ENCODE assay signal across 21 cellular contexts in the genomic region with DNA sequence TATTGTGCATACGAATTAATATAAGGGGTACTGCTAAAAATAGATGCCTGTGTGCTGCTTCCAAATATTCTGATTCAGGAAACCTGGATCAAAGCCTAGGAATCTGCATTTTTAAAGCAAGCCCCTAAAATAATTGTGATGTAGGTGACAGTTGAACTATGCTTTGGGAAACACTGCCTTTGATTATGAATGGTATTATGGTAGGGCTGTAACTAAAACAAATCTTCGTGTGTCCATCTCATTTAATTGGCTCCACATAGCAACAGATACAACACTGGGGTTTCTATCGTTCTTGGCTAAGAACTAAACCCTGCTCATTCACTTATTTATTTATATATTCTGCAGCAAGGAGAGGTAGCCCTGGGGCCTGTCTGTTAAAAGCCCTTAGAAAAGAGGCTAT. TPM values are rescaled to one million over a fixed set of nuclear protein-coding genes. Genes with fewer than 3 reads are reported as not detected.
DNase-seq lines count a peak whose midpoint lies in the region; ATAC-seq and TF ChIP-seq lines count a peak whose summit lies in the region.
"Had no signal": no experiment of that assay in that cellular context is flagged by ENCODE, and none has a peak within 500 bp of the region (broad histone marks: within the 10 kb centered on the region; RNA-seq: fewer than 3 reads in every experiment).

No MANE protein-coding gene starts in this region.

- DNase-seq in SK-N-MC (ENCODE audit: low read depth, low spot score), result no peak
- DNase-seq in fibroblast of peridontal ligament (ENCODE audit: extremely low read depth), result peak; percentile 38
- DNase-seq in occipital lobe (lab: John Stamatoyannopoulos, UW), result no peak
- DNase-seq in T-helper 17 cell, result no peak
- DNase-seq in BE2C, result no peak
- no peak for DNase-seq in GM13976 (ENCODE audit: low spot score)
- DNase-seq: 8988T; CD4-positive, alpha-beta memory T cell; DMS153; DMS79; GDM1; GOT3; H9 had no signal

- H3K4me2 ChIP-seq in BLaER1, result peak overlapping the region; percentile 55

- ATAC-seq in T-helper 17 cell, result no peak
- ATAC-seq: HepG2 had no signal

- H3K4me1 ChIP-seq in BLaER1 (peaks cover 24% of the 10 kb centered on the region), BE2C (no peaks in the 10 kb centered on the region)

- H3K36me3 Mint-ChIP-seq in T-helper 17 cell (ENCODE audit: low read depth), result no peaks in the 10 kb centered on the region
- H3K36me3 Mint-ChIP-seq: CD14-positive monocyte; CD4-positive, alpha-beta memory T cell; IgD-negative memory B cell had no signal

- no peaks in the 10 kb centered on the region for H3K9me3 ChIP-seq in BLaER1
- H3K9me3 ChIP-seq in SK-N-MC (ENCODE audit: low read depth, low read length), result no peaks in the 10 kb centered on the region
- no peaks in the 10 kb centered on the region for H3K9me3 ChIP-seq in T-helper 17 cell (ENCODE audit: control insufficient read depth, low read length, poor library complexity, severe bottlenecking)
- H3K9me3 ChIP-seq in BE2C, result no peaks in the 10 kb centered on the region

- H3K27me3 ChIP-seq in BLaER1, result no peaks in the 10 kb centered on the region
- H3K27me3 ChIP-seq in BE2C, result peaks cover 60% of the 10 kb centered on the region

- peaks cover 15% of the 10 kb centered on the region for H3K27me3 Mint-ChIP-seq in T-helper 17 cell

- H3K4me1 Mint-ChIP-seq in T-helper 17 cell, result peaks cover 8% of the 10 kb centered on the region

- no peak overlapping the region for H3K4me3 ChIP-seq in BLaER1
- H3K4me3 ChIP-seq in SK-N-MC, result no peak overlapping the region
- H3K4me3 ChIP-seq in BE2C (ENCODE audit: low read depth, low read length), result no peak overlapping the region

- no peak overlapping the region for H3K9ac ChIP-seq in BLaER1
- H3K9ac ChIP-seq in SK-N-MC (ENCODE audit: insufficient read length), result no peak overlapping the region

- no peak overlapping the region for H3K4me3 Mint-ChIP-seq in T-helper 17 cell
- H3K4me3 Mint-ChIP-seq: B cell; CD14-positive monocyte; CD4-positive, alpha-beta memory T cell; H9; IgD-negative memory B cell had no signal

- H3K27ac ChIP-seq in BLaER1 (no peak overlapping the region), SK-N-MC (0 out of 2 replicates have a peak overlapping the region, but pooled peaks have one; percentile 40)

- H4K20me1 ChIP-seq in BLaER1, result no peaks in the 10 kb centered on the region

- H3K36me3 ChIP-seq in BLaER1 (no peaks in the 10 kb centered on the region), SK-N-MC (ENCODE audit: insufficient read depth, low read length) (no peaks in the 10 kb centered on the region), BE2C (no peaks in the 10 kb centered on the region)

- in situ Hi-C loops in GM13976 (cut with MboI; ENCODE audit: low sequenced_read_pairs, unreplicated experiment), result loop anchor here (5.0 kb wide), 1 partner anchor 45 kb away; no protein-coding TSS in a partner anchor

- no peak overlapping the region for H3K27ac Mint-ChIP-seq in T-helper 17 cell
- H3K27ac Mint-ChIP-seq: B cell; CD4-positive, alpha-beta memory T cell; H9; IgD-negative memory B cell had no signal

- TF ChIP-seq CTCF in BE2C (IDR thresholded peaks at IDR 0.05; ENCODE audit: low read depth, low read length) (no peak), GM13976 (IDR thresholded peaks at IDR 0.05; ENCODE audit: borderline replicate concordance, control extremely low read depth, extremely low read depth, insufficient read depth, missing control alignments) (no peak)

RNA-seq across cellular contexts. Expression of gene ITGA5, which starts 23.0 kb away (rescaled TPM):
- total RNA-seq in occipital lobe, result 5.1 TPM
- 10 to 100 TPM; 61.6 to 71.4 TPM for total RNA-seq in T-helper 17 cell
- 48.7 TPM for polyA plus RNA-seq in BE2C (2012; ENCODE audit: insufficient read depth, insufficient read length, low read depth)

RNA-seq across cellular contexts. Expression of gene GTSF1, which starts 31.3 kb away (rescaled TPM):
- 1.9 TPM for total RNA-seq in occipital lobe
- 1 to 10 TPM; 3.7 to 3.9 TPM for total RNA-seq in T-helper 17 cell
- 1.1 TPM for polyA plus RNA-seq in BE2C (2012; ENCODE audit: insufficient read depth, insufficient read length, low read depth)
- total RNA-seq: A673, Daoy, H9, HepG2 had no signal
- polyA plus RNA-seq: AG04450, HepG2 had no signal

RNA-seq across cellular contexts. Expression of gene NCKAP1L, which starts 55.5 kb away (rescaled TPM):
- total RNA-seq in occipital lobe, result 8.1 TPM
- total RNA-seq in T-helper 17 cell, result 100 to 1,000 TPM; 127 to 136 TPM
- polyA plus RNA-seq in BE2C (2012; ENCODE audit: insufficient read depth, insufficient read length, low read depth), result 0.43 TPM
- total RNA-seq: H9, HepG2 had no signal
- polyA plus RNA-seq: AG04450, HepG2 had no signal

RNA-seq across cellular contexts. Expression of gene ZNF385A, which starts 57.5 kb away (rescaled TPM):
- total RNA-seq in occipital lobe (1.1 TPM), T-helper 17 cell (1 to 10 TPM; 3.4 to 5.7 TPM)
- polyA plus RNA-seq in BE2C (2012; ENCODE audit: insufficient read depth, insufficient read length, low read depth), result 25.0 TPM
- polyA plus RNA-seq: CD4-positive, alpha-beta memory T cell had no signal

Comparison
In these comparisons a context has a peak if more than half of its experiments do, and no peak if none do; other contexts are left out.
1. RNA of gene ITGA5, which starts 23.0 kb away (total RNA-seq): 61.6 to 71.4 TPM in T-helper 17 cell; 5.1 TPM in occipital lobe (single experiment); every median in the first group is over 10 times any median in the second.
2. RNA of gene NCKAP1L, which starts 55.5 kb away (total RNA-seq): 127 to 136 TPM in T-helper 17 cell; 8.1 TPM in occipital lobe (single experiment); every median in the first group is over 10 times any median in the second.